In the genomic region with DNA sequence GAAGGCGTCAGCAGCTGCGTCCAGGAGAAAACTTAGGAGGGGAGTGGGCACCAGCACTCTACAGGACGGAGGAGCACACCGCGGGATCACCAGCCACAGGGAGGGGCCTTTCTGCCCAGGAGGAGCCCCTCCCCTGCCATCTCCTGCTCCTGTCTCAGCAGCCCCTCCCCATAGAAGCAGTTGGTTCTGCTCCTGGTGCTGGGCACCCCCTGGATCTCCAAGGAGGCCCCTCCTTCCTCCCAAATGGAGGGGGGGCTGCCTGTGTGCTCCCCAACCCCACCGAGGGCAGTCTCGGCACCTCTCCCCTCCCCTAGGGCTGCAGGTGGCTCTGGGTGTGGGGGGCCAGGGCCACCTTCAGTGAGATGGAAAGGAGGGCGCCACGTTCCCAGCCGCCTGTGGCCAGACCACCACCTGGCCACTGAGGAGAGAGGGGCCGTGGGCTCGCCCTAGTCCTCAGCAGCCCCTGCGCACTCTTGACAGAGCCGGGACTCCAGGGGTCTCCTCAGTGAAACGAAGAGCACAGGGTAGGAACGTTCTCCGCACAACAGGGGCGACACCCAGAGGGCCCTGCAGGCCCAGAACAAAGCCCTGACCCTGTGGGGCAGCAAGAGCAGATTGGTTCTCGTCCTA, we compare ENCODE assay signal across 20 cellular contexts. TPM values are rescaled to one million over a fixed set of nuclear protein-coding genes. Genes with fewer than 3 reads are reported as not detected.
"Had no signal": no experiment of that assay in that cellular context is flagged by ENCODE, and none has a peak within 500 bp of the region (broad histone marks: within the 10 kb centered on the region; RNA-seq: fewer than 3 reads in every experiment).

No MANE protein-coding gene starts in this region.

- H3K36me3 ChIP-seq: cardiac muscle cell, upper lobe of right lung had no signal

- H3K9ac ChIP-seq: parathyroid adenoma had no signal

- H3K4me1 ChIP-seq: parathyroid adenoma had no signal

- ATAC-seq: activated CD4-positive, CD25-positive, alpha-beta regulatory T cell treated with anti-CD3 and anti-CD28 coated beads, Interleukin-2, amount 50 U/mL, for 24 hours; upper lobe of right lung had no signal

- H3K4me3 ChIP-seq: cardiac muscle cell had no signal

- H3K4me3 Mint-ChIP-seq: activated CD4-positive, alpha-beta memory T cell treated with anti-CD3 and anti-CD28 coated beads, Interleukin-2, amount 10 ng/mL, durations not matched to agents 7 days and 5 days; activated naive CD4-positive, alpha-beta T cell treated with anti-CD3 and anti-CD28 coated beads for 36 hours had no signal

- DNase-seq: activated CD4-positive, alpha-beta memory T cell treated with anti-CD3 and anti-CD28 coated beads, Interleukin-2, amount 10 ng/mL, durations not matched to agents 7 days and 5 days; activated effector memory CD4-positive, alpha-beta T cell treated with Interleukin-2 at 50 U/mL for 16 hours; activated naive CD4-positive, alpha-beta T cell treated with anti-CD3 and anti-CD28 coated beads for 36 hours; activated T-cell treated with anti-CD3 and anti-CD28 coated beads, Interleukin-2, amount 50 U/mL, for 72 hours; amygdala; effector CD4-positive, alpha-beta T cell; foreskin fibroblast; mammary epithelial cell; stimulated activated CD4-positive, alpha-beta T cell treated with anti-CD3 and anti-CD28 coated beads, Interleukin-4, amount 100 ng/mL, for 24 hours; stimulated activated naive CD4-positive, alpha-beta T cell treated with Interleukin-2 at 50 U/mL for 16 hours; T-helper 2 cell; upper lobe of right lung had no signal

- H3K27ac ChIP-seq: cardiac muscle cell, parathyroid adenoma had no signal

- H3K36me3 Mint-ChIP-seq: activated naive CD8-positive, alpha-beta T cell treated with anti-CD3 and anti-CD28 coated beads, Interleukin-2, amount 10 ng/mL, durations not matched to agents 7 days and 5 days had no signal

- H3K79me2 ChIP-seq: parathyroid adenoma had no signal

- FAIRE-seq: endometrium had no signal

- H2AFZ ChIP-seq: parathyroid adenoma had no signal

- H3K9me3 ChIP-seq: upper lobe of right lung had no signal

- H3K9me3 Mint-ChIP-seq: activated CD4-positive, alpha-beta memory T cell treated with anti-CD3 and anti-CD28 coated beads, Interleukin-2, amount 10 ng/mL, durations not matched to agents 7 days and 5 days; activated CD4-positive, alpha-beta T cell treated with anti-CD3 and anti-CD28 coated beads, Interleukin-2, amount 10 ng/mL, durations not matched to agents 24 days and 14 days; activated naive CD4-positive, alpha-beta T cell treated with anti-CD3 and anti-CD28 coated beads for 36 hours; activated naive CD8-positive, alpha-beta T cell treated with anti-CD3 and anti-CD28 coated beads, Interleukin-2, amount 10 ng/mL, durations not matched to agents 7 days and 5 days; activated T-cell treated with anti-CD3 and anti-CD28 coated beads, Interleukin-2, amount 50 U/mL, for 72 hours; nephron had no signal

- H3K27ac Mint-ChIP-seq: activated CD4-positive, alpha-beta memory T cell treated with anti-CD3 and anti-CD28 coated beads, Interleukin-2, amount 10 ng/mL, durations not matched to agents 7 days and 5 days; activated naive CD4-positive, alpha-beta T cell treated with anti-CD3 and anti-CD28 coated beads for 36 hours; activated T-cell treated with anti-CD3 and anti-CD28 coated beads, Interleukin-2, amount 50 U/mL, for 72 hours had no signal

RNA-seq across cellular contexts. Expression of gene CPLX1, which starts 37.8 kb away (rescaled TPM):
- total RNA-seq: glomerular endothelial cell had no signal
